25 cellular contexts compared by ENCODE assay signal in the genomic region with DNA sequence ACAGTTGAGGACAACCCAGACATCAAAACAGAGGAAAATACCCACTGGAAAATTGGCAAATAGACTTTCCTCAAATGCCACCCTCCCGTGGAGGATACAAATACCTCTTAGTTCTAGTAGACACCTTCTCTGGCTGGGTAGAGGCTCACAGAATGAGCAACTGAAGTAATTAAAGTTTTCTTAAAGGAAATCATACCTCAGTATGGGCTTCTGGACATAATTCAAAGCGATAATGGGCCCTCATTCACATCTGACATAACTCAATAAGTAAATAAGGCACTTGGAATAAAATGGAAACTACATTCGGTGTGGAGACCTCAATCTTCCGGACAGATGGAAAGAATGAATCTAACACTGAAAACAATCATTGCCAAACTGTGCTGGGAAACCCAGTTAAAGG.
"Had no signal": no experiment of that assay in that cellular context is flagged by ENCODE, and none has a peak within 500 bp of the region (broad histone marks: within the 10 kb centered on the region; RNA-seq: fewer than 3 reads in every experiment).

No MANE protein-coding gene starts in this region.

- H3K36me3 ChIP-seq: adrenal gland, ovary, prostate gland, right lobe of liver, uterus had no signal

- H3K27me3 ChIP-seq: adrenal gland, foreskin keratinocyte, ovary, right lobe of liver, uterus had no signal

- H3K9me3 ChIP-seq: adrenal gland, ovary, prostate gland, right lobe of liver, uterus had no signal

- H3K4me2 ChIP-seq: smooth muscle cell had no signal

- H3K36me3 Mint-ChIP-seq: activated naive CD8-positive, alpha-beta T cell; mesothelial cell of epicardium; natural killer cell; stimulated activated memory B cell treated with anti-CD40 and anti-IgM and Interleukin-4, amounts not matched to agents 10 μg/mL and 1 μg/mL and 100 μg/mL, for 72 hours had no signal

- H3K4me1 Mint-ChIP-seq: stimulated activated memory B cell treated with anti-CD40 and anti-IgM and Interleukin-4, amounts not matched to agents 10 μg/mL and 1 μg/mL and 100 μg/mL, for 72 hours had no signal

- H3K4me3 ChIP-seq: adrenal gland, lung, ovary, prostate gland, right lobe of liver, smooth muscle cell, uterus had no signal

- FAIRE-seq: bronchial epithelial cell had no signal

- H3K27me3 Mint-ChIP-seq: activated CD4-positive, alpha-beta T cell treated with anti-CD3 and anti-CD28 coated beads for 36 hours; stimulated activated memory B cell treated with anti-CD40 and anti-IgM and Interleukin-4, amounts not matched to agents 10 μg/mL and 1 μg/mL and 100 μg/mL, for 72 hours had no signal

- DNase-seq: activated CD4-positive, alpha-beta T cell treated with anti-CD3 and anti-CD28 coated beads for 36 hours; activated CD4-positive, alpha-beta T cell treated with anti-CD3 and anti-CD28 coated beads, Interleukin-2, amount 50 U/mL, for 4 hours; activated CD8-positive, alpha-beta memory T cell treated with anti-CD3 and anti-CD28 coated beads for 24 hours; activated CD8-positive, alpha-beta memory T cell treated with anti-CD3 and anti-CD28 coated beads, Interleukin-2, amount 50 U/mL, for 4 hours; activated T-cell treated with anti-CD3 and anti-CD28 coated beads, Interleukin-2, amount 50 U/mL, for 24 hours; adrenal gland; cortex of kidney; effector CD4-positive, alpha-beta T cell; foreskin keratinocyte; hippocampal formation; natural killer cell; ovary; right lobe of liver; stimulated activated CD4-positive, alpha-beta T cell treated with anti-CD3 and anti-CD28 coated beads, Interleukin-15, amount 100 ng/mL, for 24 hours; T-helper 9 cell; uterus had no signal

- H3K27ac Mint-ChIP-seq: activated CD4-positive, alpha-beta T cell treated with anti-CD3 and anti-CD28 coated beads for 36 hours; activated naive CD8-positive, alpha-beta T cell; activated T-cell treated with anti-CD3 and anti-CD28 coated beads, Interleukin-2, amount 50 U/mL, for 24 hours; activated T-helper 17 cell treated with anti-CD3 and anti-CD28 coated beads, Interleukin-2, amount 50 U/mL, for 72 hours; mesothelial cell of epicardium; natural killer cell; stimulated activated memory B cell treated with anti-CD40 and anti-IgM and Interleukin-4, amounts not matched to agents 10 μg/mL and 1 μg/mL and 100 μg/mL, for 72 hours; WTC11 had no signal

- H3K4me1 ChIP-seq: adrenal gland, foreskin keratinocyte, prostate gland, right lobe of liver, uterus had no signal

- ATAC-seq: activated CD4-positive, alpha-beta T cell treated with anti-CD3 and anti-CD28 coated beads for 36 hours; activated T-helper 17 cell treated with anti-CD3 and anti-CD28 coated beads, Interleukin-2, amount 50 U/mL, for 72 hours; foreskin keratinocyte; natural killer cell; right lobe of liver; stimulated activated memory B cell treated with anti-CD40 and anti-IgM and Interleukin-4, amounts not matched to agents 10 μg/mL and 1 μg/mL and 100 μg/mL, for 72 hours had no signal

- H3K4me3 Mint-ChIP-seq: activated CD4-positive, alpha-beta T cell treated with anti-CD3 and anti-CD28 coated beads for 36 hours; activated naive CD8-positive, alpha-beta T cell; activated T-cell treated with anti-CD3 and anti-CD28 coated beads, Interleukin-2, amount 50 U/mL, for 24 hours; activated T-helper 17 cell treated with anti-CD3 and anti-CD28 coated beads, Interleukin-2, amount 50 U/mL, for 72 hours; mesothelial cell of epicardium; natural killer cell; stimulated activated memory B cell treated with anti-CD40 and anti-IgM and Interleukin-4, amounts not matched to agents 10 μg/mL and 1 μg/mL and 100 μg/mL, for 72 hours; WTC11 had no signal

- H3K27ac ChIP-seq: adrenal gland, foreskin keratinocyte, ovary, prostate gland, right lobe of liver, uterus had no signal

- H3K9me3 Mint-ChIP-seq: activated T-cell treated with anti-CD3 and anti-CD28 coated beads, Interleukin-2, amount 50 U/mL, for 24 hours; activated T-helper 17 cell treated with anti-CD3 and anti-CD28 coated beads, Interleukin-2, amount 50 U/mL, for 72 hours; mesothelial cell of epicardium; natural killer cell; stimulated activated memory B cell treated with anti-CD40 and anti-IgM and Interleukin-4, amounts not matched to agents 10 μg/mL and 1 μg/mL and 100 μg/mL, for 72 hours had no signal
